ENCODE assay signal across 8 cellular contexts in genomic region chr5:81750308-81751008, GRCh38. TPM values are rescaled to one million over a fixed set of nuclear protein-coding genes. Genes with fewer than 3 reads are reported as not detected.
DNase-seq lines count a peak whose midpoint lies in the region; ATAC-seq, FAIRE-seq and TF ChIP-seq lines count a peak whose summit lies in the region.

No MANE protein-coding gene starts in this region.

- peaks cover 39% of the 10 kb centered on the region for H3K4me1 Mint-ChIP-seq in CD8-positive, alpha-beta T cell (ENCODE audit: low read depth)

- DNase-seq in CD8-positive, alpha-beta T cell = peak in 5 of 7 experiments; percentile 15 to 60 (median 23)
- DNase-seq in SJCRH30 (peak in 1 of 2 experiments; percentile 22), T47D (ENCODE audit: low read depth in 1 of 2, low spot score in 1 of 2) (peak; percentile 17 to 25), HepG2 (ENCODE audit: low spot score) (no peak), mesenteric fat pad (ENCODE audit: low spot score) (no peak)

- POLR2A ChIA-PET in CD8-positive, alpha-beta T cell (lab: Charles Lee) = interaction anchor here (0.6 to 5.1 kb wide), 24 partner anchors 8 to 1327 kb away, joined by 3 to 142 read pairs (median 4); partner anchors contain the start of genes ATG10, TMEM167A and XRCC4
- POLR2A ChIA-PET in HepG2 (lab: Yijun Ruan, JAX) = interaction anchor here (1.1 to 1.4 kb wide), 2 partner anchors 101 to 526 kb away, joined by 4 to 12 read pairs; no protein-coding TSS in a partner anchor

- H3K9me3 ChIP-seq in CD8-positive, alpha-beta T cell (ENCODE audit: low read length) = no peaks in the 10 kb centered on the region
- H3K9me3 ChIP-seq in SJCRH30 (replicated peaks) (no peaks in the 10 kb centered on the region), HepG2 (ENCODE audit: low read length) (no peaks in the 10 kb centered on the region), subcutaneous abdominal adipose tissue (ENCODE audit: control insufficient read depth in 5 of 5, low read length in 5 of 5) (no peaks in the 10 kb centered on the region)

- H3K36me3 ChIP-seq in CD8-positive, alpha-beta T cell (ENCODE audit: insufficient read depth, low read length) = no peaks in the 10 kb centered on the region
- H3K36me3 ChIP-seq in SJCRH30 (no peaks in the 10 kb centered on the region), HepG2 (replicated peaks in 1 of 2; ENCODE audit: control insufficient read depth in 1 of 2, insufficient read depth in 2 of 2, low read length in 2 of 2) (no peaks in the 10 kb centered on the region), subcutaneous abdominal adipose tissue (ENCODE audit: control insufficient read depth in 5 of 5, insufficient read depth in 5 of 5, low read length in 5 of 5) (no peaks in the 10 kb centered on the region)

- ATAC-seq in CD8-positive, alpha-beta T cell = peak; percentile 4
- ATAC-seq in GM21717 (IDR thresholded peaks at IDR 0.05; ENCODE audit: unreplicated experiment) (peak; percentile 18), HepG2 (peak; percentile 56), GM18519 (IDR thresholded peaks at IDR 0.05; ENCODE audit: low FRiP score, unreplicated experiment) (no peak)

- no peaks in the 10 kb centered on the region for H3K27me3 Mint-ChIP-seq in CD8-positive, alpha-beta T cell (ENCODE audit: low read depth)

- H3K9ac ChIP-seq in HepG2 (ENCODE audit: insufficient read depth, low read depth, low read length) = no peak overlapping the region
- H3K9ac ChIP-seq in subcutaneous abdominal adipose tissue (ENCODE audit: low read length in 5 of 5) = peak overlapping the region in 1 of 5 donors; percentile 52

- H3K27me3 ChIP-seq in CD8-positive, alpha-beta T cell (ENCODE audit: insufficient read depth, low read length) = no peaks in the 10 kb centered on the region
- no peaks in the 10 kb centered on the region for H3K27me3 ChIP-seq in SJCRH30
- peaks cover 0 to 26% of the 10 kb centered on the region in 2 experiments; a peak in 4 of 5 replicates for H3K27me3 ChIP-seq in HepG2 (ENCODE audit: control insufficient read depth in 1 of 2, insufficient read depth in 2 of 2, low read length in 2 of 2)
- H3K27me3 ChIP-seq in subcutaneous abdominal adipose tissue (ENCODE audit: control insufficient read depth in 5 of 5, insufficient read depth in 4 of 5, low read length in 5 of 5) = no peaks in the 10 kb centered on the region

- no peaks in the 10 kb centered on the region for H3K79me2 ChIP-seq in HepG2 (ENCODE audit: insufficient read depth, low read length)

- H4K20me1 ChIP-seq in HepG2 (ENCODE audit: insufficient read depth, low read length) = 0 out of 2 replicates have a peak, but pooled peaks cover 3% of the 10 kb centered on the region

- peak overlapping the region; percentile 76 for H3K4me3 ChIP-seq in CD8-positive, alpha-beta T cell (ENCODE audit: low read depth, low read length)
- peak overlapping the region; percentile 81 for H3K4me3 ChIP-seq in SJCRH30
- H3K4me3 ChIP-seq in HepG2 (replicated peaks in 1 of 3; ENCODE audit: insufficient read depth in 1 of 3, low read depth in 2 of 3, low read length in 3 of 3) = peak overlapping the region; percentile 60 to 75 (median 73); a peak in 4 of 6 replicates
- H3K4me3 ChIP-seq in subcutaneous abdominal adipose tissue (ENCODE audit: low read depth in 1 of 5, low read length in 5 of 5) = peak overlapping the region; percentile 75 to 96 (median 87)

- peaks cover 9% of the 10 kb centered on the region for H3K36me3 Mint-ChIP-seq in CD8-positive, alpha-beta T cell

- H3K4me3 Mint-ChIP-seq in CD8-positive, alpha-beta T cell = peak overlapping the region; percentile 95

- 0% methylated on average over 2 of the region's 90 CpGs for WGBS in HepG2 (ENCODE audit: low lambda C conversion rate)

- peak overlapping the region; percentile 94 for H3K27ac Mint-ChIP-seq in CD8-positive, alpha-beta T cell

- H2AFZ ChIP-seq in HepG2 (ENCODE audit: low read length) = no peak overlapping the region

- CTCF ChIA-PET in CD8-positive, alpha-beta T cell (lab: Charles Lee) = interaction anchor here (0.6 to 3.0 kb wide), 9 partner anchors 10 to 1668 kb away, joined by 3 to 20 read pairs (median 3); no protein-coding TSS in a partner anchor
- CTCF ChIA-PET in HepG2 (lab: Yijun Ruan, JAX; ENCODE audit: low intra/inter-chr PET ratio, low total read pairs) = no interaction called here

- TF ChIP-seq RAD21 in HepG2 (CRISPR knock-in tag; IDR thresholded peaks at IDR 0.05) = no peak

- no peak for TF ChIP-seq CTCF in CD8-positive, alpha-beta T cell (IDR thresholded peaks at IDR 0.05)
- no peak for TF ChIP-seq CTCF in HepG2 (CRISPR knock-in tag; IDR thresholded peaks at IDR 0.05)

- no peak for TF ChIP-seq POLR2A in HepG2 (IDR thresholded peaks at IDR 0.05; ENCODE audit: insufficient read depth in 1 of 2, low read depth in 2 of 2, low read length in 2 of 2)

- peak overlapping the region; percentile 84 for H3K4me2 ChIP-seq in HepG2 (ENCODE audit: low read depth, low read length)

- intact Hi-C loops in CD8-positive, alpha-beta T cell (cut with DNase I, micrococcal nuclease) = loop anchor here (1.0 to 10.0 kb wide), 13 partner anchors 29 to 1346 kb away; partner anchors contain the start of genes RPS23 (in 2 of the 2), ATG10 (in 1 of the 2), ZCCHC9 (in 1 of the 2) and ZFYVE16 (in 1 of the 2)
- intact Hi-C loops in HepG2 (cut with micrococcal nuclease; ENCODE audit: unreplicated experiment) = loop anchor here (1.0 to 5.0 kb wide), 3 partner anchors 101 to 416 kb away; partner anchors contain the start of gene ATG10

- no peak for TF ChIP-seq EP300 in HepG2 (IDR thresholded peaks at IDR 0.05; ENCODE audit: low read depth in 2 of 2, low read length in 2 of 2)
- TF ChIP-seq EP300 in HepG2 (CRISPR knock-in tag; IDR thresholded peaks at IDR 0.05; ENCODE audit: borderline replicate concordance) = no peak

- H3K27ac ChIP-seq in CD8-positive, alpha-beta T cell (ENCODE audit: low read depth, low read length) = peak overlapping the region; percentile 84
- H3K27ac ChIP-seq in SJCRH30 (peak overlapping the region; percentile 53), HepG2 (ENCODE audit: extremely low read length, insufficient read depth, low read length) (no peak overlapping the region), subcutaneous abdominal adipose tissue (ENCODE audit: low read depth, low read length) (peak overlapping the region; percentile 88)

- FAIRE-seq in HepG2 (lab: Jason Lieb, UNC) = no peak

- H3K4me1 ChIP-seq in CD8-positive, alpha-beta T cell (ENCODE audit: insufficient read depth, low read length) = peaks cover 17% of the 10 kb centered on the region
- peaks cover 5% of the 10 kb centered on the region for H3K4me1 ChIP-seq in SJCRH30
- no peaks in the 10 kb centered on the region for H3K4me1 ChIP-seq in HepG2 (ENCODE audit: insufficient read depth, low read length)
- H3K4me1 ChIP-seq in subcutaneous abdominal adipose tissue (ENCODE audit: control insufficient read depth in 5 of 5, insufficient read depth in 5 of 5, low read length in 5 of 5) = peaks cover 3 to 36% (median 25%) of the 10 kb centered on the region in 5 donors

- no peaks in the 10 kb centered on the region for H3K9me3 Mint-ChIP-seq in CD8-positive, alpha-beta T cell

- no TSS peak for BruUV-seq in HepG2 (replicated peaks; lab: Mats Ljungman, UMichigan)

- in situ Hi-C loops in T47D (cut with HindIII; ENCODE audit: low pct_unique_long_range_greater_than_20kb, low sequenced_read_pairs) = no loop called here
- in situ Hi-C loops in HepG2 (cut with HindIII; ENCODE audit: extremely low pct_ligation_motif_present, low pct_unique_long_range_greater_than_20kb) = loop anchor here (5.0 kb wide), 1 partner anchor 112 kb away; no protein-coding TSS in a partner anchor

RNA-seq across cellular contexts. Expression of gene SSBP2, which starts 0.4 kb away (rescaled TPM):
- 10 to 100 TPM; 21.7 to 22.5 TPM for total RNA-seq in CD8-positive, alpha-beta T cell
- 28.9 and 30.0 TPM in 2 replicates for total RNA-seq in SJCRH30 (2014; rRNA removed; shearing (Covaris generic))
- not detected in 2 replicates for total RNA-seq in HepG2 (2016; rRNA removed; fragmentation: Illumina TruSeq; extraction: Trizol)
- not detected in 2 replicates for total RNA-seq in HepG2 (2016; cell fraction: cytosol; rRNA removed; fragmentation: Illumina TruSeq; extraction: Trizol; ENCODE audit: low read depth)
- total RNA-seq in HepG2 (2016; cell fraction: insoluble cytoplasmic fraction; rRNA removed; fragmentation: Illumina TruSeq; extraction: Trizol) = not detected in 2 replicates
- total RNA-seq in HepG2 (2016; cell fraction: membrane; rRNA removed; fragmentation: Illumina TruSeq; extraction: Trizol) = 0.19 TPM in 1 of 2 replicates, not detected in the other
- not detected in 2 replicates for total RNA-seq in HepG2 (2016; cell fraction: nucleus; rRNA removed; fragmentation: Illumina TruSeq; extraction: Trizol)
- polyA plus RNA-seq in HepG2 (2011; rRNA removed) = 0.01 and 0.16 TPM in 2 replicates
- polyA plus RNA-seq in HepG2 (2011; cell fraction: cytosol; rRNA removed) = 0.05 and 0.09 TPM in 2 replicates
- polyA plus RNA-seq in HepG2 (2011; cell fraction: nucleus; rRNA removed) = 0.59 and 0.85 TPM in 2 replicates
- not detected in 2 replicates for polyA plus RNA-seq in HepG2 (2012)
- not detected in 2 replicates for polyA plus RNA-seq in HepG2 (2016; cell fraction: cytosol; fragmentation: Illumina TruSeq; extraction: Trizol; ENCODE audit: low read depth)
- polyA plus RNA-seq in HepG2 (2016; cell fraction: insoluble cytoplasmic fraction; fragmentation: Illumina TruSeq; extraction: Trizol; ENCODE audit: low read depth) = not detected in 2 replicates
- not detected in 2 replicates for polyA plus RNA-seq in HepG2 (2016; cell fraction: membrane; fragmentation: Illumina TruSeq; extraction: Trizol; ENCODE audit: low read depth)
- polyA plus RNA-seq in HepG2 (2016; cell fraction: nucleus; fragmentation: Illumina TruSeq; extraction: Trizol; ENCODE audit: insufficient read depth, low read depth) = not detected in 2 replicates
- polyA minus RNA-seq in HepG2 (2011; rRNA and poly(A)+ RNA removed; ENCODE audit: low replicate concordance) = 7.6 TPM in 1 of 2 replicates, not detected in the other
- not detected in 2 replicates for polyA minus RNA-seq in HepG2 (2011; cell fraction: cytosol; rRNA and poly(A)+ RNA removed)
- polyA minus RNA-seq in HepG2 (2011; cell fraction: nucleus; rRNA and poly(A)+ RNA removed) = 0.52 and 0.99 TPM in 2 replicates
- 29.0 TPM for total RNA-seq in mesenteric fat pad

Comparison
In these comparisons a context has a peak if more than half of its experiments do, and no peak if none do; other contexts are left out.
1. DNase-seq: peak in CD8-positive, alpha-beta T cell (5 of 7) and T47D (2 of 2); none in HepG2 (single experiment) and mesenteric fat pad (single experiment).
2. RNA of gene SSBP2, which starts 0.4 kb away (total RNA-seq): 28.9 to 30.0 TPM in SJCRH30, 29.0 TPM in mesenteric fat pad (single experiment) and 21.7 to 22.5 TPM in CD8-positive, alpha-beta T cell; 0.19 TPM in HepG2; every median in the first group is over 10 times any median in the second.
3. Peak in every context shown above with its lines, with median percentiles within 50 percentile points of each other: H3K4me3 ChIP-seq.